ENCODE assay signal across 1 cellular context in genomic region chr5:123209163-123210013, GRCh38.
TF ChIP-seq lines count a peak whose summit lies in the region.

No MANE protein-coding gene starts in this region.

TF ChIP-seq in GM23338, 12 proteins besides CTCF, POLR2A, EP300 and RAD21 (continued from another document):
- no peak for TF ChIP-seq ZNF462 (CRISPR knock-in tag; IDR thresholded peaks at IDR 0.05)
- TF ChIP-seq CREB1 (CRISPR knock-in tag; IDR thresholded peaks at IDR 0.05; ENCODE audit: low read depth): no peak
- no peak for TF ChIP-seq JUNB (IDR thresholded peaks at IDR 0.05; ENCODE audit: unreplicated experiment)
- TF ChIP-seq ZNF331 (CRISPR knock-in tag; IDR thresholded peaks at IDR 0.05; ENCODE audit: low read depth): no peak
